8 cellular contexts compared by ENCODE assay signal in genomic region chr15:101333907-101334789, GRCh38. TPM values are rescaled to one million over a fixed set of nuclear protein-coding genes. Genes with fewer than 3 reads are reported as not detected.
DNase-seq lines count a peak whose midpoint lies in the region; ATAC-seq lines count a peak whose summit lies in the region.
"Not testable (repeated sequence)": the region's sequence is repeated elsewhere in the genome, so short reads cannot be mapped to it uniquely, and the experiment has no call there.

No MANE protein-coding gene starts in this region.

- H4K5ac ChIP-seq in mesendoderm (ENCODE audit: low read length), result not testable (repeated sequence)

- not testable (repeated sequence) for H3K27me3 ChIP-seq in CD4-positive, CD25-positive, alpha-beta regulatory T cell (ENCODE audit: control insufficient read depth, insufficient read depth, low read length); SJCRH30; mesendoderm (ENCODE audit: insufficient read depth, low read length, poor library complexity)

- WGBS in mesendoderm (ENCODE audit: extremely low coverage, insufficient coverage, low lambda C conversion rate), result no CpG with 5 or more reads among the region's 16 CpGs

- not testable (repeated sequence) for H2BK120ac ChIP-seq in mesendoderm (ENCODE audit: low read depth, low read length)

- H3K36me3 Mint-ChIP-seq in CD4-positive, CD25-positive, alpha-beta regulatory T cell; IgD-negative memory B cell; activated naive CD4-positive, alpha-beta T cell treated with anti-CD3 and anti-CD28 coated beads, Interleukin-2, amount 50 U/mL, for 24 hours: not testable (repeated sequence)

- H3K4ac ChIP-seq in mesendoderm (ENCODE audit: low read depth, low read length), result not testable (repeated sequence)

- H3K23ac ChIP-seq in mesendoderm (ENCODE audit: low read length), result not testable (repeated sequence)

- peak; percentile 28 to 67 (median 47) for DNase-seq in CD4-positive, CD25-positive, alpha-beta regulatory T cell
- DNase-seq in SJCRH30 (peak; percentile 58 to 60), mesendoderm (peak; percentile 56)
- DNase-seq in activated CD4-positive, alpha-beta T cell treated with anti-CD3 and anti-CD28 coated beads, Interleukin-2, amount 50 U/mL, for 48 hours, result peak; percentile 56 to 60
- peak; percentile 40 for DNase-seq in stimulated activated CD8-positive, alpha-beta memory T cell treated with anti-CD3 and anti-CD28 coated beads, Interleukin-12 subunit alpha, Interleukin-12 subunit beta, amount 100 ng/mL, for 4 hours (ENCODE audit: low read depth)

- H2BK5ac ChIP-seq in mesendoderm (ENCODE audit: low read length), result not testable (repeated sequence)

- not testable (repeated sequence) for H3K27me3 Mint-ChIP-seq in CD4-positive, CD25-positive, alpha-beta regulatory T cell; activated naive CD4-positive, alpha-beta T cell treated with anti-CD3 and anti-CD28 coated beads, Interleukin-2, amount 50 U/mL, for 24 hours
- H3K27me3 Mint-ChIP-seq in IgD-negative memory B cell, result peaks cover 10% of the 10 kb centered on the region

- H3K4me1 ChIP-seq in CD4-positive, CD25-positive, alpha-beta regulatory T cell (ENCODE audit: control insufficient read depth, insufficient read depth, low read length, poor library complexity, severe bottlenecking); SJCRH30; mesendoderm (ENCODE audit: control insufficient read depth, low read depth, low read length): not testable (repeated sequence)

- H3K4me3 ChIP-seq in CD4-positive, CD25-positive, alpha-beta regulatory T cell (ENCODE audit: low read depth, low read length); mesendoderm (ENCODE audit: low read length): not testable (repeated sequence)
- H3K4me3 ChIP-seq in SJCRH30, result peak overlapping the region; percentile 55

- peak; percentile 79 to 84 for ATAC-seq in CD4-positive, CD25-positive, alpha-beta regulatory T cell (ENCODE audit: low read depth in 2 of 2)
- ATAC-seq in GM21360 (IDR thresholded peaks at IDR 0.05; ENCODE audit: unreplicated experiment), result peak; percentile 74

- not testable (repeated sequence) for H3K4me2 ChIP-seq in mesendoderm (ENCODE audit: low read length)

- H3K4me1 Mint-ChIP-seq in CD4-positive, CD25-positive, alpha-beta regulatory T cell, result peaks cover 0 to 20% (median 2%) of the 10 kb centered on the region in 4 donors
- not testable (repeated sequence) for H3K4me1 Mint-ChIP-seq in IgD-negative memory B cell
- H3K4me1 Mint-ChIP-seq in activated naive CD4-positive, alpha-beta T cell treated with anti-CD3 and anti-CD28 coated beads, Interleukin-2, amount 50 U/mL, for 24 hours, result peaks cover 23% of the 10 kb centered on the region

- not testable (repeated sequence) for H3K79me1 ChIP-seq in mesendoderm (ENCODE audit: low read length)

- H3K27ac ChIP-seq in CD4-positive, CD25-positive, alpha-beta regulatory T cell (ENCODE audit: insufficient read depth, low read length, poor library complexity, severe bottlenecking), result peak overlapping the region; percentile 79
- H3K27ac ChIP-seq in SJCRH30, result peak overlapping the region; percentile 49; the same call in 1 of the 2 replicates
- H3K27ac ChIP-seq in mesendoderm (ENCODE audit: low read depth, low read length), result not testable (repeated sequence)

- not testable (repeated sequence) for H3K9ac ChIP-seq in mesendoderm (ENCODE audit: low read length)

- H3K4me3 Mint-ChIP-seq in CD4-positive, CD25-positive, alpha-beta regulatory T cell, result peak overlapping the region in 3 of 4 donors; percentile 26 to 81 (median 60)
- H3K4me3 Mint-ChIP-seq in IgD-negative memory B cell, result peak overlapping the region in 1 of 4 donors; percentile 68
- H3K4me3 Mint-ChIP-seq in activated naive CD4-positive, alpha-beta T cell treated with anti-CD3 and anti-CD28 coated beads, Interleukin-2, amount 50 U/mL, for 24 hours, result peak overlapping the region; percentile 62

- not testable (repeated sequence) for H3K18ac ChIP-seq in mesendoderm (ENCODE audit: low read length)

- H2AK5ac ChIP-seq in mesendoderm (ENCODE audit: low read length), result not testable (repeated sequence)

- peak overlapping the region; percentile 82 to 98 (median 91) for H3K27ac Mint-ChIP-seq in CD4-positive, CD25-positive, alpha-beta regulatory T cell
- peak overlapping the region; percentile 42 to 82 (median 63) for H3K27ac Mint-ChIP-seq in IgD-negative memory B cell
- H3K27ac Mint-ChIP-seq in activated naive CD4-positive, alpha-beta T cell treated with anti-CD3 and anti-CD28 coated beads, Interleukin-2, amount 50 U/mL, for 24 hours, result peak overlapping the region; percentile 94

- not testable (repeated sequence) for H3K36me3 ChIP-seq in CD4-positive, CD25-positive, alpha-beta regulatory T cell (ENCODE audit: control insufficient read depth, insufficient read depth, low read length); SJCRH30; mesendoderm (ENCODE audit: control insufficient read depth, insufficient read depth, low read length)

- H3K79me2 ChIP-seq in mesendoderm (ENCODE audit: control insufficient read depth, insufficient read depth, low read length), result not testable (repeated sequence)

- peaks cover 0 to 22% (median 7%) of the 10 kb centered on the region in 7 donors for H3K9me3 Mint-ChIP-seq in CD4-positive, CD25-positive, alpha-beta regulatory T cell
- H3K9me3 Mint-ChIP-seq in IgD-negative memory B cell, result peaks cover 4 to 13% (median 9%) of the 10 kb centered on the region in 3 donors
- H3K9me3 Mint-ChIP-seq in activated naive CD4-positive, alpha-beta T cell treated with anti-CD3 and anti-CD28 coated beads, Interleukin-2, amount 50 U/mL, for 24 hours, result not testable (repeated sequence)

- H3K56ac ChIP-seq in mesendoderm (ENCODE audit: low read length), result not testable (repeated sequence)

- not testable (repeated sequence) for H2BK15ac ChIP-seq in mesendoderm (replicated peaks; ENCODE audit: low read depth)

- H4K8ac ChIP-seq in mesendoderm (ENCODE audit: low read depth, low read length), result not testable (repeated sequence)

- peaks cover 3 to 22% of the 10 kb centered on the region in 2 experiments for H3K9me3 ChIP-seq in CD4-positive, CD25-positive, alpha-beta regulatory T cell (ENCODE audit: control insufficient read depth in 2 of 2, low read length in 2 of 2)
- H3K9me3 ChIP-seq in SJCRH30 (replicated peaks), result not testable (repeated sequence)

RNA-seq across cellular contexts. Expression of gene SNRPA1, which starts 39.1 kb away (rescaled TPM):
- total RNA-seq in CD4-positive, CD25-positive, alpha-beta regulatory T cell, result 176 TPM
- 10 to 100 TPM; 67.0 to 85.2 (median 68.4) TPM for polyA plus RNA-seq in CD4-positive, CD25-positive, alpha-beta regulatory T cell
- 73.1 TPM for polyA plus RNA-seq in IgD-negative memory B cell
- total RNA-seq in SJCRH30 (2014; rRNA removed; shearing (Covaris generic)), result 139 and 151 TPM in 2 replicates
- 204 TPM for polyA plus RNA-seq in mesendoderm (2013, experiment 1 of 2)
- polyA plus RNA-seq in mesendoderm (2013, experiment 2 of 2), result 202 TPM

RNA-seq across cellular contexts. Expression of gene SELENOS, which starts 56.9 kb away (rescaled TPM):
- total RNA-seq in CD4-positive, CD25-positive, alpha-beta regulatory T cell, result 32.3 TPM
- polyA plus RNA-seq in CD4-positive, CD25-positive, alpha-beta regulatory T cell, result 10 to 100 TPM; 56.8 to 72.5 (median 60.0) TPM
- polyA plus RNA-seq in IgD-negative memory B cell, result 55.2 TPM
- total RNA-seq in SJCRH30 (2014; rRNA removed; shearing (Covaris generic)), result 51.0 and 60.1 TPM in 2 replicates
- polyA plus RNA-seq in mesendoderm (2013, experiment 1 of 2), result 47.1 TPM
- polyA plus RNA-seq in mesendoderm (2013, experiment 2 of 2), result 48.2 TPM
